Comparison of ENCODE assay signal across 8 cellular contexts in the genomic region with DNA sequence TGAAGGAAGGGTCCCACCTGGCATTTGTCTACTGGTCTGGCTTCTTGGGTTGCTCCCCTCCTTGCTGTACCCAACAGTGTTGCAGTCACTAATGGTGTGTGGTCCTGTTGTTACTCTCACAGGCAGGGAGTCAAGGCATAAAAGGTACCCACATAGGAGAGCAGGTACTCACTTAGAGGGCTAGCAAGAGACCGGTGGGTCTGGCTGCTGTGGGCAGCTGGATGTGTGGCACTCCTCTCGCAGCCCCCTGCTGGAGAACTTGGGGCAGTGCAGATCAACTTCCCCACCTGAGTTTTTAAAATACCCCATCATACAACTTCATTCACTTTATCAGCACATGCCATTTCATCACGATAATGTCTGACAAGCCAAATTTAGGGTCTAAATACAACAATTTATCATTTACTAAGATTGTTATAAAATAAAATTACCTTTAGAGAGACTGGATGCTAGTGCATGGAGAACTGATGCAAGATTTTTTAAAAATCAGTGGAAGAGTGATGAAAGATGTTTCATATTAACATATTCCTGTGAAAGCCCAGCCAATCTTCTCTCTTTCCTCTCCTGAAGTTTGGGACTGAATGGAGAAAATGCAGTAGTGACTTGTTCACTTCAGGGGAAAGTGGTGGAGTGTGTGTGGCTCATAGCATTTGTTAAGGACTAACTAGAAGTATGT. TPM values are rescaled to one million over a fixed set of nuclear protein-coding genes. Genes with fewer than 3 reads are reported as not detected.
A peak's percentile ranks its signal among the peaks of the same experiment; 100 is the strongest.
DNase-seq lines count a peak whose midpoint lies in the region; ATAC-seq, FAIRE-seq and TF ChIP-seq lines count a peak whose summit lies in the region.

No MANE protein-coding gene starts in this region.

- H2AFZ ChIP-seq in KMS-11 (ENCODE audit: low read depth) (no peak overlapping the region), K562 (ENCODE audit: low read depth, low read length) (no peak overlapping the region)

- H3K9ac ChIP-seq in KMS-11 (no peak overlapping the region), K562 (ENCODE audit: insufficient read depth in 1 of 2, low read depth in 2 of 2, low read length in 2 of 2) (no peak overlapping the region)

- WGBS in K562 (ENCODE audit: insufficient coverage, low coverage, missing lambda C conversion rate), result 2% methylated on average over 3 of the region's 3 CpGs

- DNase-seq in A673 (ENCODE audit: low spot score) (peak; percentile 59), T follicular helper cell (ENCODE audit: low read depth) (peak; percentile 18), K562 (ENCODE audit: extremely low read depth in 1 of 4, low spot score in 3 of 4) (peak; percentile 52 to 79 (median 78)), iPS-NIHi11 (ENCODE audit: low spot score) (peak; percentile 84)
- DNase-seq in stimulated activated CD4-positive, alpha-beta T cell treated with anti-CD3 and anti-CD28 coated beads, Interleukin-1b, Interleukin-23, amount 100 ng/mL, for 4 hours (ENCODE audit: low read depth in 2 of 2), result peak; percentile 38 to 43

- H3K9me3 ChIP-seq in A673 (ENCODE audit: low read depth, low read length, poor library complexity, severe bottlenecking) (no peaks in the 10 kb centered on the region), K562 (replicated peaks; ENCODE audit: control insufficient read depth, insufficient read depth, low read depth, low read length) (no peaks in the 10 kb centered on the region)

- no peaks in the 10 kb centered on the region for H3K27me3 ChIP-seq in A673 (replicated peaks; ENCODE audit: insufficient read depth, low read depth, low read length, poor library complexity)
- no peaks in the 10 kb centered on the region for H3K27me3 ChIP-seq in KMS-11 (ENCODE audit: insufficient read depth, low read depth)
- H3K27me3 ChIP-seq in K562 (ENCODE audit: control insufficient read depth in 2 of 2, insufficient read depth in 2 of 2, low read length in 2 of 2), result peaks cover 0 to 18% of the 10 kb centered on the region in 2 experiments; a peak in 2 of 5 replicates

- H3K9me1 ChIP-seq in K562 (ENCODE audit: control insufficient read depth, insufficient read depth, low read length), result no peaks in the 10 kb centered on the region

- intact Hi-C loops in A673 (cut with micrococcal nuclease; ENCODE audit: unreplicated experiment), result loop anchor here (5.0 kb wide), 1 partner anchor 130 kb away; no protein-coding TSS in a partner anchor
- intact Hi-C loops in K562 (cut with micrococcal nuclease), result loop anchor here (1.0 to 5.0 kb wide), 2 partner anchors 132 to 355 kb away; no protein-coding TSS in a partner anchor

- H3K4me1 ChIP-seq in A673 (ENCODE audit: insufficient read depth, low read length, poor library complexity, severe bottlenecking), result peaks cover 13% of the 10 kb centered on the region
- peaks cover 12% of the 10 kb centered on the region for H3K4me1 ChIP-seq in KMS-11 (ENCODE audit: low read depth, poor library complexity, severe bottlenecking)
- H3K4me1 ChIP-seq in K562 (replicated peaks in 1 of 2; ENCODE audit: control insufficient read depth in 2 of 2, insufficient read depth in 2 of 2, low read length in 2 of 2), result no peaks in the 10 kb centered on the region; a peak in 1 of 5 replicates

- no peak for TF ChIP-seq EP300 in K562 (IDR thresholded peaks at IDR 0.05; ENCODE audit: low read length)

- peak; percentile 85 for ATAC-seq in K562
- no peak for ATAC-seq in GM21528 (IDR thresholded peaks at IDR 0.05; ENCODE audit: low FRiP score, unreplicated experiment)

- no peak overlapping the region for H3K4me2 ChIP-seq in KMS-11
- no peak overlapping the region for H3K4me2 ChIP-seq in K562 (ENCODE audit: insufficient read depth, low read length)

- TF ChIP-seq POLR2A in K562 (conservative IDR thresholded peaks at IDR 0.05), result no peak

- TF ChIP-seq RAD21 in K562 (CRISPR knock-in tag; conservative IDR thresholded peaks at IDR 0.05 in 1 of 2, IDR thresholded peaks at IDR 0.05 in 1 of 2), result peak; percentile 50 to 67

- CTCF ChIA-PET in A673 (lab: Charles Lee) (interaction anchor here (0.8 to 1.4 kb wide), 5 partner anchors 10 to 353 kb away, joined by 3 read pairs; no protein-coding TSS in a partner anchor), K562 (lab: Yijun Ruan, JAX; ENCODE audit: low intra/inter-chr PET ratio) (interaction anchor here (1.1 to 1.8 kb wide), 2 partner anchors 10 to 133 kb away, joined by 3 to 9 read pairs; no protein-coding TSS in a partner anchor)

- H3K36me3 ChIP-seq in A673 (ENCODE audit: insufficient read depth, low read length, poor library complexity, severe bottlenecking) (peaks cover 4% of the 10 kb centered on the region), KMS-11 (ENCODE audit: insufficient read depth) (peaks cover 3% of the 10 kb centered on the region; the same call in 1 of the 2 replicates), K562 (ENCODE audit: control insufficient read depth, insufficient read depth, low read length) (no peaks in the 10 kb centered on the region)

- TF ChIP-seq CTCF in A673 (conservative IDR thresholded peaks at IDR 0.05; ENCODE audit: low read depth, low read length) (peak; percentile 90), GM12874 (IDR thresholded peaks at IDR 0.05; ENCODE audit: insufficient read depth, low read depth, low read length) (peak; percentile 91), KMS-11 (conservative IDR thresholded peaks at IDR 0.05; ENCODE audit: low read depth, low read length) (peak; percentile 100), K562 (IDR thresholded peaks at IDR 0.05 in 2 of 3, conservative IDR thresholded peaks at IDR 0.05 in 1 of 3; ENCODE audit: insufficient read depth in 2 of 3, low read depth in 1 of 3, low read length in 3 of 3) (peak; percentile 71 to 88 (median 74))

- H3K79me2 ChIP-seq in KMS-11 (ENCODE audit: insufficient read depth, low read depth) (no peaks in the 10 kb centered on the region), K562 (ENCODE audit: control insufficient read depth, insufficient read depth, low read length) (no peaks in the 10 kb centered on the region)

- BruUV-seq in A673 (replicated peaks; lab: Mats Ljungman, UMichigan), result no TSS peak
- no TSS peak for BruUV-seq in K562 (replicated peaks; lab: Mats Ljungman, UMichigan)

- POLR2A ChIA-PET in A673 (lab: Charles Lee; ENCODE audit: low non-redundant PET), result no interaction called here
- POLR2A ChIA-PET in K562 (lab: Yijun Ruan, JAX), result interaction anchor here (0.7 to 1.2 kb wide), 2 partner anchors 212 to 262 kb away, joined by 3 read pairs; no protein-coding TSS in a partner anchor

- no peak overlapping the region for H3K27ac ChIP-seq in A673 (ENCODE audit: low read depth, low read length, poor library complexity, severe bottlenecking)
- H3K27ac ChIP-seq in KMS-11, result no peak overlapping the region
- no peak overlapping the region for H3K27ac ChIP-seq in K562 (ENCODE audit: extremely low read depth, low read depth, low read length)

- FAIRE-seq in K562 (lab: Jason Lieb, UNC), result peak; percentile 93

- no peak overlapping the region for H3K4me3 ChIP-seq in A673 (ENCODE audit: low read depth, low read length, poor library complexity, severe bottlenecking)
- no peak overlapping the region for H3K4me3 ChIP-seq in KMS-11 (IDR thresholded peaks at IDR 0.05; ENCODE audit: insufficient read depth, low read depth, low read length)
- H3K4me3 ChIP-seq in K562, result no peak overlapping the region

- in situ Hi-C loops in K562 (cut with MboI), result no loop called here

- H4K20me1 ChIP-seq in KMS-11 (ENCODE audit: insufficient read depth) (no peaks in the 10 kb centered on the region), K562 (replicated peaks; ENCODE audit: control insufficient read depth, insufficient read depth, low read length) (no peaks in the 10 kb centered on the region)

TF ChIP-seq in K562, 482 proteins besides CTCF, POLR2A, EP300 and RAD21:
- TF ChIP-seq RBM34 (IDR thresholded peaks at IDR 0.05; ENCODE audit: borderline replicate concordance, insufficient read depth, low read length) (no peak), ILK (tag; IDR thresholded peaks at IDR 0.05; ENCODE audit: borderline replicate concordance, low read depth) (no peak), ZNF121 (CRISPR knock-in tag; conservative IDR thresholded peaks at IDR 0.05) (peak; percentile 80), ELF2 (CRISPR knock-in tag; IDR thresholded peaks at IDR 0.05) (no peak), TEAD4 (IDR thresholded peaks at IDR 0.05; ENCODE audit: low read length) (no peak), TEAD4 (CRISPR knock-in tag; IDR thresholded peaks at IDR 0.05; ENCODE audit: borderline replicate concordance) (no peak), CSDE1 (IDR thresholded peaks at IDR 0.05) (no peak), SMC3 (conservative IDR thresholded peaks at IDR 0.05; ENCODE audit: insufficient read depth, low read depth, low read length) (peak; percentile 61), POLR3G (IDR thresholded peaks at IDR 0.05; ENCODE audit: extremely low read depth, insufficient read length, insufficient replicate concordance) (no peak), JUNB (CRISPR knock-in tag; conservative IDR thresholded peaks at IDR 0.05) (no peak)

RNA-seq across cellular contexts. Expression of a gene that starts 42.8 kb away (rescaled TPM):
- 14.4 and 15.3 TPM in 2 replicates for total RNA-seq in A673 (2021)
- 2.0 and 2.1 TPM in 2 replicates for total RNA-seq in K562 (2011; cell fraction: chromatin; rRNA removed; ENCODE audit: low replicate concordance)
- 0.50 and 0.79 TPM in 2 replicates for total RNA-seq in K562 (2011; cell fraction: nucleolus; rRNA removed)
- 0.92 and 2.6 TPM in 2 replicates for total RNA-seq in K562 (2011; cell fraction: nucleoplasm; rRNA removed)
- 0.05 and 0.49 TPM in 2 replicates for total RNA-seq in K562 (2014; rRNA removed)
- 0.16 and 0.58 TPM in 2 replicates for total RNA-seq in K562 (2014; rRNA removed; fragmentation: Illumina TruSeq; extraction: Trizol)
- total RNA-seq in K562 (2015; rRNA removed; fragmentation: Illumina TruSeq; extraction: Trizol), result 0.22 and 0.57 TPM in 2 replicates
- 0.49 and 0.60 TPM in 2 replicates for total RNA-seq in K562 (2021)
- 0.38 and 0.79 TPM in 2 replicates for polyA plus RNA-seq in K562 (2011; rRNA removed)
- polyA plus RNA-seq in K562 (2011; cell fraction: cytosol; rRNA removed), result 0.16 and 0.32 TPM in 2 replicates
- polyA plus RNA-seq in K562 (2011; cell fraction: nucleus; rRNA removed), result 1.7 and 2.2 TPM in 2 replicates
- polyA plus RNA-seq in K562 (2012), result 0.78 and 1.7 TPM in 2 replicates
- polyA plus RNA-seq in K562 (2014; fragmentation: Illumina TruSeq; extraction: Trizol), result 0.60 and 0.91 TPM in 2 replicates
- polyA plus RNA-seq in K562 (2014; fragmentation: Nextera tagmentation; extraction: Ambion mirVana), result under 1 TPM; 0.15 to 0.37 TPM
- polyA plus RNA-seq in K562 (2014; rRNA removed), result 0.34 and 1.4 TPM in 2 replicates
- polyA minus RNA-seq in K562 (2011; rRNA and poly(A)+ RNA removed), result 0.54 and 0.63 TPM in 2 replicates
- polyA minus RNA-seq in K562 (2011; cell fraction: cytosol; rRNA and poly(A)+ RNA removed), result 0.27 and 0.57 TPM in 2 replicates
- 0.27 and 0.56 TPM in 2 replicates for polyA minus RNA-seq in K562 (2011; cell fraction: nucleus; rRNA and poly(A)+ RNA removed)

Comparison
In these comparisons a context has a peak if more than half of its experiments do, and no peak if none do; other contexts are left out.
1. DNase-seq: peak in every context shown above with its lines; median percentile 84 in iPS-NIHi11; 78 in K562; 59 in A673; 40 in stimulated activated CD4-positive, alpha-beta T cell treated with anti-CD3 and anti-CD28 coated beads, Interleukin-1b, Interleukin-23, amount 100 ng/mL, for 4 hours; 18 in T follicular helper cell.